Comparison of ENCODE assay signal across 8 cellular contexts in the genomic region with DNA sequence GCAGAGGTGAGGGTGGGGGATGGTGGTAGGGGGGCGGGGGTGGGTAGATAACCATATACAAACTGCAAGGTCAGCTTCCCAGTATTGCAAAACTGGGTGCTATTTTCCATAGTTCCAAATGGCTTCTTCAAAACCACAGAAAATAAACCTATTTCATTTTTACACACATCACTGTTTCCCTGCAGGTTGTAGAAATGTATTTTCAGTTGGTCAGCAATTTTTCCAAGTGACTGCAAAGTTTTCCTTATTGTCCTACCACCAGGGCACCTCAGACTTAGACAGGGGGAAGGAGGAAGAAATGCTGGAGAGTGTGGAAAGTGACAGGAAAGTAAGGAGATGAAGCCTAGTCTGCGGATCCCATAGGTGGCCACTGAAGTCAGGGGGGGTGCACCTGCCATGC.
"Had no signal": no experiment of that assay in that cellular context is flagged by ENCODE, and none has a peak within 500 bp of the region (broad histone marks: within the 10 kb centered on the region; RNA-seq: fewer than 3 reads in every experiment).

No MANE protein-coding gene starts in this region.

- H3K4me3 Mint-ChIP-seq: GM23338, H9, IgD-negative memory B cell had no signal

- H3K4me2 ChIP-seq: GM23338 had no signal

- ATAC-seq: GM23338 had no signal

- H3K9me3 Mint-ChIP-seq: GM23338, H9, IgD-negative memory B cell had no signal

- DNase-seq: H9, HCEC 1CT, KG1 had no signal

- H3K4me3 ChIP-seq: GM23338 had no signal

- FAIRE-seq: H1, H54, HTR-8/SVneo had no signal

- H2AFZ ChIP-seq: GM23338 had no signal

- H3K27ac Mint-ChIP-seq: GM23338, H9, IgD-negative memory B cell had no signal

- H3K4me1 Mint-ChIP-seq: IgD-negative memory B cell had no signal
